ENCODE assay signal across 10 cellular contexts in the genomic region with DNA sequence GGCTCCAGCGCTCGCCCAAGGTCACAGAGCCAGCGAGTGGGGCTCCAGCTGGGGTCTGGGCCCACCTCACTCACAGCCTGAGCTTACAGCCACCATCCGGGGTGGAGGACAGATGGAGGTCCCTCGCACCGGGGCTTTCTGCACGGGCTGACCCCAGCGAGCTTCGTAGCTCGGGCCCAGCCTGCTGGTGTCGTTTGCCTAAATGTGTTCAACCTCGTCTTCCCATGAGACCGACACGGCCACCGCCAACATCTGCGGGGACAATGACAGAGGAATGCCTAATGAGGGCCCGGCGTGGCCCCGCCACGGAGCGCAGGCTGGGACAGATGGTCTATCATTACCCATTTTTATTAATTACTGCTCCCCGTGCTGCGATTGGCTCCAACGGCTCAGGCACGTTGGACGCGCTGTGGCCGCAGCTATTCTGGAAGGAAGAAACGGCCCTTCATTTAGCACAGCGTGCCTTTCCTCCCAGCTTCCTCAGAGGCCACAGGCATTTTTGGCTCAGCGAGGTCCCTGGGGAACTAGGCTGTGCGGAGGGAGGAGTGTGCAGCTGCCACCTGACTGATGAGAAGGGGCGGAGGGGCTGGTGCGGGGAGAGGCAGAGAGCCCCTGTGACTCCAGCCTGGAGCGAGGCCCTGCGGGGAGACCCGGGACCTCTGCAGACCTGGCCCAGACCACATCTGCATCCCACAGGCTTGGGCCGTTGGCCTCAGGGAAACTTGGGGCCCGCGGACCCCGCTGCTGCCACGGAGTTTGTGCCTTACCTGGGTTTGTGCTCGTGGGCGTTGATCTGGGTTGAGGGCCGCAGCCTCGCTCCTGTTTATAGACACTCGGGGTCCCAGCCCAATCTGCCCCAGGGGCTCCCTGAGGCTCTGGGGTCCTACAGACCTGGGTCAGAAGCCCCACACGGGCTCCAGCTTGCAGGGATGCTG. TPM values are rescaled to one million over a fixed set of nuclear protein-coding genes. Genes with fewer than 3 reads are reported as not detected.
A peak's percentile ranks its signal among the peaks of the same experiment; 100 is the strongest.
DNase-seq lines count a peak whose midpoint lies in the region; ATAC-seq and TF ChIP-seq lines count a peak whose summit lies in the region.
"Had no signal": no experiment of that assay in that cellular context is flagged by ENCODE, and none has a peak within 500 bp of the region (broad histone marks: within the 10 kb centered on the region; RNA-seq: fewer than 3 reads in every experiment).

No MANE protein-coding gene starts in this region.

- no peaks in the 10 kb centered on the region for H3F3A ChIP-seq in MM.1S (ENCODE audit: insufficient read depth, low read length)

- no peak overlapping the region for H3K9ac ChIP-seq in MM.1S (ENCODE audit: low read length)

- intact Hi-C loops in heart right ventricle (cut with DNase I) = loop anchor here in 1 of 10 donors (10.0 kb wide), 1 partner anchor 62 kb away; no protein-coding TSS in a partner anchor
- intact Hi-C loops in testis (cut with DNase I; ENCODE audit: low total_unique reads) = no loop called here

- H3K4me1 ChIP-seq in RWPE2 (ENCODE audit: insufficient read depth, poor library complexity, severe bottlenecking) (no peaks in the 10 kb centered on the region), heart right ventricle (peaks cover 16 to 42% (median 22%) of the 10 kb centered on the region in 9 donors), testis (peaks cover 18% of the 10 kb centered on the region), MM.1S (ENCODE audit: low read length) (no peaks in the 10 kb centered on the region)
- H3K4me1 ChIP-seq: colonic mucosa had no signal

- H3K9me3 ChIP-seq in RWPE2 (ENCODE audit: severe bottlenecking) (no peaks in the 10 kb centered on the region), heart right ventricle (no peaks in the 10 kb centered on the region), testis (no peaks in the 10 kb centered on the region), MM.1S (replicated peaks; ENCODE audit: insufficient read depth, low read length) (no peaks in the 10 kb centered on the region)
- H3K9me3 ChIP-seq: colonic mucosa, sigmoid colon had no signal

- no peak overlapping the region for H3K4me3 ChIP-seq in NB4 (ENCODE audit: low read depth, low read length)
- no peak overlapping the region for H3K4me3 ChIP-seq in RWPE2 (ENCODE audit: severe bottlenecking)
- no peak overlapping the region for H3K4me3 ChIP-seq in heart right ventricle
- H3K4me3 ChIP-seq in testis = no peak overlapping the region
- no peak overlapping the region for H3K4me3 ChIP-seq in MM.1S (ENCODE audit: low read length)
- H3K4me3 ChIP-seq: colonic mucosa, sigmoid colon had no signal

- DNase-seq in NB4 (ENCODE audit: low read depth) (peak; percentile 76), RWPE2 (ENCODE audit: low spot score) (peak; percentile 47), heart right ventricle (peak; percentile 55 to 58), testis (peak; percentile 69), MM.1S (no peak), kidney glomerular epithelial cell (lab: John Stamatoyannopoulos, UW) (no peak)
- no peak for DNase-seq in activated CD4-positive, alpha-beta T cell treated with anti-CD3 and anti-CD28 coated beads, Interleukin-2, amount 50 U/mL, for 4 hours
- DNase-seq: colonic mucosa, sigmoid colon had no signal

- no peak overlapping the region for H2AFZ ChIP-seq in MM.1S (ENCODE audit: low read length)

- 51 to 52% methylated on average over 48 of the region's 48 CpGs for WGBS in heart right ventricle, 2 donors
- WGBS in testis, 2 donors = 65 to 71% methylated on average over 17 to 43 of the region's 48 CpGs

- no peaks in the 10 kb centered on the region for H3K79me2 ChIP-seq in MM.1S (ENCODE audit: low read length)

- no peak for ATAC-seq in RWPE2 (ENCODE audit: low read depth)
- ATAC-seq in heart right ventricle = peak; percentile 20 to 72 (median 38)
- no peak for ATAC-seq in HG03460 (IDR thresholded peaks at IDR 0.05; ENCODE audit: unreplicated experiment)

- H4K20me1 ChIP-seq in MM.1S (ENCODE audit: insufficient read depth, low read length) = no peaks in the 10 kb centered on the region

- no peak overlapping the region for H3K4me2 ChIP-seq in MM.1S (ENCODE audit: low read depth, low read length)

- no peak overlapping the region for H3K27ac ChIP-seq in RWPE2 (ENCODE audit: poor library complexity, severe bottlenecking)
- peak overlapping the region; percentile 58 to 88 (median 81) for H3K27ac ChIP-seq in heart right ventricle
- H3K27ac ChIP-seq in testis = no peak overlapping the region
- H3K27ac ChIP-seq in MM.1S (ENCODE audit: low read length) = no peak overlapping the region
- H3K27ac ChIP-seq: colonic mucosa, sigmoid colon had no signal

- TF ChIP-seq CTCF in NB4 (IDR thresholded peaks at IDR 0.05; ENCODE audit: low read depth, low read length) (no peak), RWPE2 (IDR thresholded peaks at IDR 0.05; ENCODE audit: poor library complexity, severe bottlenecking) (no peak), heart right ventricle (IDR thresholded peaks at IDR 0.05) (no peak), testis (IDR thresholded peaks at IDR 0.05) (no peak), MM.1S (IDR thresholded peaks at IDR 0.05; ENCODE audit: low read length) (no peak)

- H3K36me3 ChIP-seq in RWPE2 (ENCODE audit: low read depth) (no peaks in the 10 kb centered on the region), heart right ventricle (no peaks in the 10 kb centered on the region), testis (ENCODE audit: low read depth, missing control alignments) (no peaks in the 10 kb centered on the region), MM.1S (replicated peaks; ENCODE audit: insufficient read depth, low read length) (no peaks in the 10 kb centered on the region)
- H3K36me3 ChIP-seq: colonic mucosa, sigmoid colon had no signal

- H3K27me3 ChIP-seq in RWPE2 (ENCODE audit: insufficient read depth, poor library complexity, severe bottlenecking) (peaks cover 29% of the 10 kb centered on the region), heart right ventricle (peaks cover 0 to 62% (median 42%) of the 10 kb centered on the region in 7 donors), testis (no peaks in the 10 kb centered on the region), MM.1S (replicated peaks; ENCODE audit: insufficient read depth, low read length) (peaks cover 91% of the 10 kb centered on the region)

- TF ChIP-seq POLR2A in NB4 (IDR thresholded peaks at IDR 0.05; ENCODE audit: extremely low read depth, insufficient read length) (no peak), testis (IDR thresholded peaks at IDR 0.05) (no peak)

- H3K9me2 ChIP-seq in MM.1S (replicated peaks; ENCODE audit: insufficient read depth, low read length) = no peaks in the 10 kb centered on the region

RNA-seq across cellular contexts. Expression of a gene that starts 22.9 kb away (rescaled TPM):
- 1 to 10 TPM; 3.4 to 9.5 (median 6.4) TPM for total RNA-seq in heart right ventricle
- 1 to 10 TPM; 3.0 to 5.7 TPM for polyA plus RNA-seq in heart right ventricle
- 1 to 10 TPM; 2.8 to 3.2 TPM for total RNA-seq in testis
- 2.3 TPM for polyA plus RNA-seq in testis (ENCODE audit: insufficient read depth, low read depth, low replicate concordance)

Comparison
In these comparisons a context has a peak if more than half of its experiments do, and no peak if none do; other contexts are left out.
1. DNase-seq: peak in NB4 (single experiment), RWPE2 (single experiment), heart right ventricle (2 of 2) and testis (single experiment); none in activated CD4-positive, alpha-beta T cell treated with anti-CD3 and anti-CD28 coated beads, Interleukin-2, amount 50 U/mL, for 4 hours (0 of 2), MM.1S (single experiment) and kidney glomerular epithelial cell (single experiment).
2. ATAC-seq: peak in heart right ventricle (8 of 8); none in RWPE2 (single experiment) and HG03460 (single experiment).
3. H3K27ac ChIP-seq: peak in heart right ventricle (10 of 10); none in RWPE2 (single experiment), testis (0 of 2) and MM.1S (single experiment).